27 cellular contexts compared by ENCODE assay signal in the genomic region with DNA sequence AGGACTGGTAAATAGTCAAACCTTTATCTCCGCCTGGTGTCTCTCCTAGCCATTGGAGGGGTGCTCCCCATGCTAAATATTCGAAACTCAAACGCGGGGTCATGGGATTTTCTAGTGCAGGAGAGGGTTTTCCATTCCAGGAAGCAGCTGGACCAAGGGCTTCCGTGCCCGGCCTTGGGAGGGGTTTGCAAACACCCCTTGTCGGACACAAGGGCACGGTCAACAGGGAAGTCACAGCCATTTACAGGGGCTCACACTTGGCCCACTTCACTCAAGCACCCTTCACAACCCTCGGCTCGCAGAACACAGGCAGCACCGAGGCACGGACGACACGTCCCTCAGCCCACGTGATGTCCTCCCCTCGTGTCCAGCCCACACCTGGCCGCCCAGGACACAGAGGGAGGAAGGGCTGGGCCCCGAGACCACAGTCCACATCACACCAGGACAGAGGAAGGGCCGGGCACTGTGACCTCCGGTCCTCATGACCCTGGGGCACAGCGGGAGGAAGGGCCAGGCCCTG. TPM values are rescaled to one million over a fixed set of nuclear protein-coding genes. Genes with fewer than 3 reads are reported as not detected.
DNase-seq lines count a peak whose midpoint lies in the region; ATAC-seq, FAIRE-seq and TF ChIP-seq lines count a peak whose summit lies in the region.
"Had no signal": no experiment of that assay in that cellular context is flagged by ENCODE, and none has a peak within 500 bp of the region (broad histone marks: within the 10 kb centered on the region; RNA-seq: fewer than 3 reads in every experiment).

No MANE protein-coding gene starts in this region.

- H3K9me3 Mint-ChIP-seq in activated naive CD4-positive, alpha-beta T cell treated with anti-CD3 and anti-CD28 coated beads for 36 hours = no peaks in the 10 kb centered on the region
- H3K9me3 Mint-ChIP-seq in stimulated activated memory B cell treated with anti-CD40 and anti-IgM and Interleukin-4, amounts not matched to agents 10 μg/mL and 1 μg/mL and 100 μg/mL, for 72 hours = no peaks in the 10 kb centered on the region
- H3K9me3 Mint-ChIP-seq: activated T-helper 1 cell treated with anti-CD3 and anti-CD28 coated beads, Interleukin-12 subunit alpha, Interleukin-12 subunit beta, Interleukin-2, Interleukin-4 antibody, amounts not matched to agents 30 ng/mL and 10 ng/mL and 1 ng/mL, durations not matched to agents 14 hours and 24 hours and 36 hours; mesothelial cell of epicardium; natural killer cell treated with Interleukin-12 subunit alpha and Interleukin-12 subunit beta and Interleukin-15 and Interleukin-18, amount 100 ng/mL, for 72 hours; stimulated activated naive B cell treated with anti-CD40 and anti-IgM and Interleukin-4, amounts not matched to agents 10 μg/mL and 1 μg/mL and 100 μg/mL, for 72 hours had no signal

- H3K18ac ChIP-seq in H1 (ENCODE audit: extremely low read depth, low read length) = peak overlapping the region; percentile 71

- 75% methylated on average over 18 of the region's 21 CpGs; no CpG with 5 or more reads in 1 of the 2 experiments for WGBS in H1 (ENCODE audit: extremely low coverage in 1 of 2, insufficient coverage in 1 of 2, insufficient read length in 1 of 2, insufficient replicate concordance in 2 of 2, low coverage in 1 of 2, low lambda C conversion rate in 2 of 2, missing lambda C conversion rate in 1 of 2), 2 experiments
- 79% methylated on average over 13 of the region's 21 CpGs for WGBS in prostate gland

- no peaks in the 10 kb centered on the region for H3K27me3 Mint-ChIP-seq in activated naive CD4-positive, alpha-beta T cell treated with anti-CD3 and anti-CD28 coated beads for 36 hours (ENCODE audit: low read depth)
- peaks cover 11% of the 10 kb centered on the region for H3K27me3 Mint-ChIP-seq in stimulated activated memory B cell treated with anti-CD40 and anti-IgM and Interleukin-4, amounts not matched to agents 10 μg/mL and 1 μg/mL and 100 μg/mL, for 72 hours
- H3K27me3 Mint-ChIP-seq: natural killer cell treated with Interleukin-12 subunit alpha and Interleukin-12 subunit beta and Interleukin-15 and Interleukin-18, amount 100 ng/mL, for 72 hours had no signal

- peak overlapping the region; percentile 45; the same call in 1 of the 2 replicates for H2AK5ac ChIP-seq in H1 (ENCODE audit: low read depth, low read length)

- peak overlapping the region; percentile 94; the same call in 1 of the 2 replicates for H2BK12ac ChIP-seq in H1 (ENCODE audit: low read depth, low read length)

- TF ChIP-seq POLR2A in H1 (IDR thresholded peaks at IDR 0.05; ENCODE audit: control extremely low read depth in 1 of 2, low read depth in 2 of 2, low read length in 2 of 2) (no peak), prostate gland (IDR thresholded peaks at IDR 0.05) (no peak)

- H3K23me2 ChIP-seq in H1 (ENCODE audit: low read depth, low read length) = peaks cover 8% of the 10 kb centered on the region; the same call in 1 of the 2 replicates

- H3K4me1 Mint-ChIP-seq in activated naive CD4-positive, alpha-beta T cell treated with anti-CD3 and anti-CD28 coated beads for 36 hours (ENCODE audit: low read depth) = peaks cover 3% of the 10 kb centered on the region
- H3K4me1 Mint-ChIP-seq in stimulated activated memory B cell treated with anti-CD40 and anti-IgM and Interleukin-4, amounts not matched to agents 10 μg/mL and 1 μg/mL and 100 μg/mL, for 72 hours = peaks cover 7% of the 10 kb centered on the region
- H3K4me1 Mint-ChIP-seq: activated CD8-positive, alpha-beta memory T cell treated with anti-CD3 and anti-CD28 coated beads, Interleukin-2, amount 10 ng/mL, durations not matched to agents 7 days and 5 days had no signal

- peak overlapping the region; percentile 98; the same call in 1 of the 2 replicates for H2BK15ac ChIP-seq in H1 (ENCODE audit: low read length)

- peak overlapping the region; percentile 73; the same call in 1 of the 2 replicates for H3K27ac ChIP-seq in H1 (ENCODE audit: low read depth, low read length)
- H3K27ac ChIP-seq in upper lobe of right lung = peak overlapping the region; percentile 0
- no peak overlapping the region for H3K27ac ChIP-seq in prostate gland
- H3K27ac ChIP-seq: A549, brain microvascular endothelial cell, coronary artery, parathyroid adenoma, tibial artery had no signal

- no peak for TF ChIP-seq CTCF in H1 (IDR thresholded peaks at IDR 0.05; ENCODE audit: control extremely low read depth in 1 of 3, insufficient read depth in 1 of 3, low read depth in 1 of 3, low read length in 3 of 3)
- TF ChIP-seq CTCF in mucosa of descending colon (IDR thresholded peaks at IDR 0.05) = no peak
- no peak for TF ChIP-seq CTCF in upper lobe of right lung (IDR thresholded peaks at IDR 0.05)
- no peak for TF ChIP-seq CTCF in prostate gland (IDR thresholded peaks at IDR 0.05)

- no peak for FAIRE-seq in H1 (lab: Jason Lieb, UNC)
- FAIRE-seq: A549, endometrium, GM12892 had no signal

- H3K56ac ChIP-seq in H1 (replicated peaks; ENCODE audit: insufficient read length, low read depth, low read length) = no peak overlapping the region

- H3K79me1 ChIP-seq in H1 (ENCODE audit: low read depth, low read length) = no peaks in the 10 kb centered on the region

- no peak overlapping the region for H3K23ac ChIP-seq in H1 (ENCODE audit: insufficient read length)

- H3K27me3 ChIP-seq in H1 (replicated peaks in 1 of 4; ENCODE audit: control insufficient read depth in 3 of 4, extremely low read depth in 1 of 4, insufficient read depth in 3 of 4, low read length in 3 of 4) = no peaks in the 10 kb centered on the region
- H3K27me3 ChIP-seq in upper lobe of right lung = no peaks in the 10 kb centered on the region
- no peaks in the 10 kb centered on the region for H3K27me3 ChIP-seq in prostate gland (replicated peaks; ENCODE audit: insufficient read depth)
- H3K27me3 ChIP-seq: brain microvascular endothelial cell had no signal

- peak overlapping the region; percentile 68; the same call in 1 of the 2 replicates for H4K8ac ChIP-seq in H1 (ENCODE audit: extremely low read depth, insufficient read depth, low read length)

- no peaks in the 10 kb centered on the region for H3K9me3 ChIP-seq in H1 (ENCODE audit: insufficient read depth in 2 of 2, low read depth in 1 of 2, low read length in 1 of 2)
- H3K9me3 ChIP-seq in mucosa of descending colon = no peaks in the 10 kb centered on the region
- no peaks in the 10 kb centered on the region for H3K9me3 ChIP-seq in upper lobe of right lung
- H3K9me3 ChIP-seq in prostate gland = no peaks in the 10 kb centered on the region
- H3K9me3 ChIP-seq: A549, tibial artery had no signal

- H3K36me3 ChIP-seq in H1 (ENCODE audit: control insufficient read depth in 2 of 4, insufficient read depth in 4 of 4, low read length in 3 of 4) = no peaks in the 10 kb centered on the region
- no peaks in the 10 kb centered on the region for H3K36me3 ChIP-seq in mucosa of descending colon (ENCODE audit: low read depth)
- no peaks in the 10 kb centered on the region for H3K36me3 ChIP-seq in upper lobe of right lung
- no peaks in the 10 kb centered on the region for H3K36me3 ChIP-seq in prostate gland
- H3K36me3 ChIP-seq: brain microvascular endothelial cell, tibial artery had no signal

- POLR2A ChIA-PET in H1 (lab: Charles Lee; ENCODE audit: partially characterized antibody) = no interaction called here

- intact Hi-C loops in activated naive CD4-positive, alpha-beta T cell treated with anti-CD3 and anti-CD28 coated beads for 36 hours (cut with micrococcal nuclease) = no loop called here
- intact Hi-C loops in mucosa of descending colon (cut with DNase I, micrococcal nuclease) (no loop called here), upper lobe of right lung (cut with DNase I) (no loop called here), prostate gland (cut with DNase I) (no loop called here)

- peak overlapping the region; percentile 97 for H4K91ac ChIP-seq in H1 (replicated peaks; ENCODE audit: insufficient read length, low read length)

- no peaks in the 10 kb centered on the region for H3K36me3 Mint-ChIP-seq in activated naive CD4-positive, alpha-beta T cell treated with anti-CD3 and anti-CD28 coated beads for 36 hours (ENCODE audit: low read depth)
- H3K36me3 Mint-ChIP-seq in stimulated activated memory B cell treated with anti-CD40 and anti-IgM and Interleukin-4, amounts not matched to agents 10 μg/mL and 1 μg/mL and 100 μg/mL, for 72 hours = no peaks in the 10 kb centered on the region
- H3K36me3 Mint-ChIP-seq: activated CD8-positive, alpha-beta memory T cell treated with anti-CD3 and anti-CD28 coated beads, Interleukin-2, amount 10 ng/mL, durations not matched to agents 7 days and 5 days; mesothelial cell of epicardium; natural killer cell treated with Interleukin-12 subunit alpha and Interleukin-12 subunit beta and Interleukin-15 and Interleukin-18, amount 100 ng/mL, for 72 hours; stimulated activated naive B cell treated with anti-CD40 and anti-IgM and Interleukin-4, amounts not matched to agents 10 μg/mL and 1 μg/mL and 100 μg/mL, for 72 hours had no signal

- no peaks in the 10 kb centered on the region for H4K20me1 ChIP-seq in H1 (replicated peaks in 1 of 2; ENCODE audit: control insufficient read depth in 1 of 2, insufficient read depth in 2 of 2, low read length in 2 of 2)

- peaks cover 0 to 10% (median 4%) of the 10 kb centered on the region in 4 experiments; a peak in 5 of 7 replicates for H3K4me1 ChIP-seq in H1 (replicated peaks in 1 of 4; ENCODE audit: control insufficient read depth in 3 of 4, insufficient read depth in 4 of 4, low read length in 3 of 4)
- H3K4me1 ChIP-seq in mucosa of descending colon (ENCODE audit: low read depth) = peaks cover 7% of the 10 kb centered on the region
- H3K4me1 ChIP-seq in upper lobe of right lung = peaks cover 8% of the 10 kb centered on the region
- H3K4me1 ChIP-seq in prostate gland (replicated peaks) = no peaks in the 10 kb centered on the region
- H3K4me1 ChIP-seq: parathyroid adenoma had no signal

- H3K79me2 ChIP-seq in H1 (ENCODE audit: control insufficient read depth in 1 of 2, insufficient read depth in 2 of 2, low read length in 2 of 2) = no peaks in the 10 kb centered on the region
- H3K79me2 ChIP-seq: parathyroid adenoma had no signal

- H2BK5ac ChIP-seq in H1 (ENCODE audit: low read depth, low read length) = peak overlapping the region; percentile 93; the same call in 1 of the 2 replicates

- peak overlapping the region in 1 of 4 experiments; percentile 35; a peak in 2 of 8 replicates for H3K4me3 ChIP-seq in H1 (ENCODE audit: extremely low read depth in 1 of 4, insufficient read depth in 2 of 4, low read depth in 3 of 4, low read length in 4 of 4)
- H3K4me3 ChIP-seq in mucosa of descending colon = no peak overlapping the region
- H3K4me3 ChIP-seq in upper lobe of right lung = no peak overlapping the region
- H3K4me3 ChIP-seq in prostate gland = no peak overlapping the region
- H3K4me3 ChIP-seq: A549, coronary artery, tibial artery had no signal

- peak overlapping the region; percentile 83 for H4K5ac ChIP-seq in H1 (ENCODE audit: insufficient read length, low read depth, low read length)

- no peak overlapping the region for H2AFZ ChIP-seq in H1 (ENCODE audit: low read length)
- H2AFZ ChIP-seq: parathyroid adenoma had no signal

- ATAC-seq in mucosa of descending colon (no peak), upper lobe of right lung (peak; percentile 78)
- no peak for ATAC-seq in stimulated activated memory B cell treated with anti-CD40 and anti-IgM and Interleukin-4, amounts not matched to agents 10 μg/mL and 1 μg/mL and 100 μg/mL, for 72 hours
- ATAC-seq: A549; activated CD8-positive, alpha-beta memory T cell treated with anti-CD3 and anti-CD28 coated beads, Interleukin-2, amount 10 ng/mL, durations not matched to agents 7 days and 5 days; natural killer cell treated with Interleukin-12 subunit alpha and Interleukin-12 subunit beta and Interleukin-15 and Interleukin-18, amount 100 ng/mL, for 72 hours; stimulated activated naive B cell treated with anti-CD40 and anti-IgM and Interleukin-4, amounts not matched to agents 10 μg/mL and 1 μg/mL and 100 μg/mL, for 72 hours had no signal

- no peak overlapping the region for H3K9ac ChIP-seq in H1 (replicated peaks in 1 of 4; ENCODE audit: extremely low read depth in 1 of 4, low read depth in 3 of 4, low read length in 3 of 4)
- H3K9ac ChIP-seq: parathyroid adenoma had no signal

- H3K4ac ChIP-seq in H1 (replicated peaks; ENCODE audit: insufficient read length, low read depth, low read length) = peak overlapping the region; percentile 91

- CTCF ChIA-PET in activated naive CD4-positive, alpha-beta T cell treated with anti-CD3 and anti-CD28 coated beads for 36 hours (lab: Charles Lee) = no interaction called here
- CTCF ChIA-PET in H1 (lab: Charles Lee; ENCODE audit: partially characterized antibody) = no interaction called here

- H3K4me2 ChIP-seq in H1 (ENCODE audit: insufficient read depth in 1 of 2, low read depth in 2 of 2, low read length in 2 of 2) = peak overlapping the region in 1 of 2 experiments; percentile 40; a peak in 3 of 4 replicates
- H3K4me2 ChIP-seq: A549 had no signal

- no peak overlapping the region for H2BK120ac ChIP-seq in H1 (replicated peaks; ENCODE audit: low read depth, low read length)

- no peak overlapping the region for H3K4me3 Mint-ChIP-seq in activated naive CD4-positive, alpha-beta T cell treated with anti-CD3 and anti-CD28 coated beads for 36 hours
- H3K4me3 Mint-ChIP-seq in stimulated activated memory B cell treated with anti-CD40 and anti-IgM and Interleukin-4, amounts not matched to agents 10 μg/mL and 1 μg/mL and 100 μg/mL, for 72 hours = no peak overlapping the region
- H3K4me3 Mint-ChIP-seq: activated CD8-positive, alpha-beta memory T cell treated with anti-CD3 and anti-CD28 coated beads, Interleukin-2, amount 10 ng/mL, durations not matched to agents 7 days and 5 days; activated T-helper 1 cell treated with anti-CD3 and anti-CD28 coated beads, Interleukin-12 subunit alpha, Interleukin-12 subunit beta, Interleukin-2, Interleukin-4 antibody, amounts not matched to agents 30 ng/mL and 10 ng/mL and 1 ng/mL, durations not matched to agents 14 hours and 24 hours and 36 hours; mesothelial cell of epicardium; natural killer cell treated with Interleukin-12 subunit alpha and Interleukin-12 subunit beta and Interleukin-15 and Interleukin-18, amount 100 ng/mL, for 72 hours; stimulated activated naive B cell treated with anti-CD40 and anti-IgM and Interleukin-4, amounts not matched to agents 10 μg/mL and 1 μg/mL and 100 μg/mL, for 72 hours had no signal

- no peak for TF ChIP-seq EP300 in H1 (IDR thresholded peaks at IDR 0.05; ENCODE audit: borderline replicate concordance in 1 of 2, low read depth in 2 of 2, low read length in 2 of 2)

- H2BK20ac ChIP-seq in H1 (ENCODE audit: low read length) = no peak overlapping the region

- peak; percentile 3 for DNase-seq in activated naive CD4-positive, alpha-beta T cell treated with anti-CD3 and anti-CD28 coated beads, Interleukin-2, amount 50 U/mL, for 16 hours
- DNase-seq in activated naive CD4-positive, alpha-beta T cell treated with anti-CD3 and anti-CD28 coated beads for 36 hours = no peak
- DNase-seq in H1 (ENCODE audit: low read depth in 1 of 2, low spot score in 2 of 2) = no peak
- peak in 2 of 3 donors; percentile 12 to 51 for DNase-seq in mucosa of descending colon
- peak; percentile 84 for DNase-seq in upper lobe of right lung
- no peak for DNase-seq in prostate gland (ENCODE audit: low spot score)
- DNase-seq in activated gamma-delta T cell treated with Interleukin-2 at 50 U/mL for 16 hours = no peak
- DNase-seq: activated CD8-positive, alpha-beta memory T cell treated with anti-CD3 and anti-CD28 coated beads, Interleukin-2, amount 10 ng/mL, durations not matched to agents 7 days and 5 days; brain microvascular endothelial cell; COR-L47; DND-41; NCI-H1105; NCI-H2081; NCI-H82; SHP77 treated with DMSO at 0.1 percent for 48 hours; stimulated activated naive B cell treated with anti-CD40 and anti-IgM and Interleukin-4, amounts not matched to agents 10 μg/mL and 1 μg/mL and 100 μg/mL, for 72 hours; SW 1271 had no signal

- no peak overlapping the region for H3K14ac ChIP-seq in H1 (ENCODE audit: insufficient read length)

- TF ChIP-seq RAD21 in H1 (IDR thresholded peaks at IDR 0.05 in 1 of 2, conservative IDR thresholded peaks at IDR 0.05 in 1 of 2; ENCODE audit: low read depth in 2 of 2, low read length in 2 of 2) = no peak

- no peak overlapping the region for H3K27ac Mint-ChIP-seq in activated naive CD4-positive, alpha-beta T cell treated with anti-CD3 and anti-CD28 coated beads for 36 hours
- H3K27ac Mint-ChIP-seq in stimulated activated memory B cell treated with anti-CD40 and anti-IgM and Interleukin-4, amounts not matched to agents 10 μg/mL and 1 μg/mL and 100 μg/mL, for 72 hours = no peak overlapping the region
- H3K27ac Mint-ChIP-seq: activated CD8-positive, alpha-beta memory T cell treated with anti-CD3 and anti-CD28 coated beads, Interleukin-2, amount 10 ng/mL, durations not matched to agents 7 days and 5 days; activated T-helper 1 cell treated with anti-CD3 and anti-CD28 coated beads, Interleukin-12 subunit alpha, Interleukin-12 subunit beta, Interleukin-2, Interleukin-4 antibody, amounts not matched to agents 30 ng/mL and 10 ng/mL and 1 ng/mL, durations not matched to agents 14 hours and 24 hours and 36 hours; mesothelial cell of epicardium; natural killer cell treated with Interleukin-12 subunit alpha and Interleukin-12 subunit beta and Interleukin-15 and Interleukin-18, amount 100 ng/mL, for 72 hours; stimulated activated naive B cell treated with anti-CD40 and anti-IgM and Interleukin-4, amounts not matched to agents 10 μg/mL and 1 μg/mL and 100 μg/mL, for 72 hours had no signal

RNA-seq across cellular contexts. Expression of a gene that starts 10.3 kb away (rescaled TPM):
- total RNA-seq in activated naive CD4-positive, alpha-beta T cell treated with anti-CD3 and anti-CD28 coated beads for 36 hours = 10 to 100 TPM; 63.5 to 67.7 TPM
- total RNA-seq in H1 (2021; fragmentation: NEBNext Ultra II Directional; extraction: Animal tissue kit (Norgen Biotek cat#: 25700)) = 124 and 128 TPM in 2 replicates
- polyA plus RNA-seq in H1 (2011; rRNA removed) = 93.6 and 134 TPM in 2 replicates
- 112 TPM for polyA plus RNA-seq in H1 (2011; cell fraction: cytosol; rRNA removed)
- 188 TPM for polyA plus RNA-seq in H1 (2011; cell fraction: nucleus; rRNA removed)
- 100 to 153 TPM (median 126 TPM) in 4 replicates for polyA plus RNA-seq in H1 (2012, experiment 1 of 2)
- polyA plus RNA-seq in H1 (2012, experiment 2 of 2) = 109 TPM
- 53.1 TPM for polyA plus RNA-seq in H1 (2013, experiment 1 of 2)
- polyA plus RNA-seq in H1 (2013, experiment 2 of 2) = 49.5 TPM
- polyA minus RNA-seq in H1 (2011; rRNA and poly(A)+ RNA removed) = 95.0 and 156 TPM in 2 replicates
- 121 TPM for polyA minus RNA-seq in H1 (2011; cell fraction: cytosol; rRNA and poly(A)+ RNA removed)
- 94.0 TPM for polyA minus RNA-seq in H1 (2011; cell fraction: nucleus; rRNA and poly(A)+ RNA removed)
- total RNA-seq in mucosa of descending colon (10 to 100 TPM; 12.6 to 20.7 (median 13.8) TPM), upper lobe of right lung (34.4 TPM), prostate gland (10 to 100 TPM; 12.9 to 20.8 TPM)

RNA-seq across cellular contexts. Expression of a gene that starts 47.7 kb away (rescaled TPM):
- 10 to 100 TPM; 63.4 to 64.6 TPM for total RNA-seq in activated naive CD4-positive, alpha-beta T cell treated with anti-CD3 and anti-CD28 coated beads for 36 hours
- 55.4 and 57.1 TPM in 2 replicates for total RNA-seq in H1 (2021; fragmentation: NEBNext Ultra II Directional; extraction: Animal tissue kit (Norgen Biotek cat#: 25700))
- 33.9 and 59.0 TPM in 2 replicates for polyA plus RNA-seq in H1 (2011; rRNA removed)
- 56.3 TPM for polyA plus RNA-seq in H1 (2011; cell fraction: cytosol; rRNA removed)
- 61.5 TPM for polyA plus RNA-seq in H1 (2011; cell fraction: nucleus; rRNA removed)
- polyA plus RNA-seq in H1 (2012, experiment 1 of 2) = 26.6 to 55.2 TPM (median 54.8 TPM) in 4 replicates
- 40.7 TPM for polyA plus RNA-seq in H1 (2012, experiment 2 of 2)
- polyA plus RNA-seq in H1 (2013, experiment 1 of 2) = 35.4 TPM
- polyA plus RNA-seq in H1 (2013, experiment 2 of 2) = 32.3 TPM
- 17.9 and 18.5 TPM in 2 replicates for polyA minus RNA-seq in H1 (2011; rRNA and poly(A)+ RNA removed)
- 23.8 TPM for polyA minus RNA-seq in H1 (2011; cell fraction: cytosol; rRNA and poly(A)+ RNA removed)
- 18.8 TPM for polyA minus RNA-seq in H1 (2011; cell fraction: nucleus; rRNA and poly(A)+ RNA removed)
- 10 to 100 TPM; 49.8 to 55.8 (median 54.1) TPM for total RNA-seq in mucosa of descending colon
- 55.1 TPM for total RNA-seq in upper lobe of right lung
- total RNA-seq in prostate gland = 10 to 100 TPM; 43.9 to 69.6 TPM

Comparison
In these comparisons a context has a peak if more than half of its experiments do, and no peak if none do; other contexts are left out.
1. DNase-seq: peak in activated naive CD4-positive, alpha-beta T cell treated with anti-CD3 and anti-CD28 coated beads, Interleukin-2, amount 50 U/mL, for 16 hours (single experiment), mucosa of descending colon (2 of 3) and upper lobe of right lung (single experiment); none in activated naive CD4-positive, alpha-beta T cell treated with anti-CD3 and anti-CD28 coated beads for 36 hours (single experiment), H1 (0 of 2), prostate gland (single experiment) and activated gamma-delta T cell treated with Interleukin-2 at 50 U/mL for 16 hours (single experiment).
2. H3K27ac ChIP-seq: peak in H1 (single experiment) and upper lobe of right lung (single experiment); none in prostate gland (0 of 2).